1 cellular context compared by ENCODE assay signal in the genomic region with DNA sequence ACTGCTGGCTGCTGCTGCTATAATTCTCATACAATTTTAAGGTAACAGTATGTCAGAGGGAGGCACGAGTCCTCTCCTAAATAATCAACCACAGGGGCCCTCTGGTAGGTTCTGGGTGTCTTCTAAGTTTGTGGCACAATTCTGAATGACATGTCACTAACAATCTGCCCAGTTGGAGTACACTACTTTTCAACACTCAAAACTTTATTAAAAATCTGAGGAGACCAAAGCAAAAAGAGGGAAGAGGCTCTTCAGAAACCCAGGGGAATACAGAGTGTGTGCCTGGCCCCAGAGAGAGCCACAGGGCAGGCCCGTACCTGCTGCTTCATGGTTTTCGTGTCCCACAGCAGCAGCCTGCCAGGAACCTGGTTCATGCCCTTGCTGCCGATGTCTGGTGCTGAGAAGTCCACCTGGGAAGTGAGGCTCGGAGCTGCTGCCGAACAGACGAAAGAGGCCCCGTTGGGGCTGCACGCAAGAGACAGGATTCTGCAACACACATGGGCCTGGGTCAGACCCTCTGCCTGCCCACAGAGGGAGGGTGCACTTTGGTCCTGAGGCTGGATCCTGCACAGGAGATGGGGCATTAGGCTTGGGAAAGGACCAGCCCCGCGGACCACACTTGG.
TF ChIP-seq lines count a peak whose summit lies in the region.

No MANE protein-coding gene starts in this region.

TF ChIP-seq in SK-N-SH, 30 proteins besides CTCF, POLR2A, EP300 and RAD21:
- TF ChIP-seq USF2 (IDR thresholded peaks at IDR 0.05; ENCODE audit: borderline replicate concordance, low read depth, low read length) (no peak), MAX (IDR thresholded peaks at IDR 0.05; ENCODE audit: low read depth) (no peak), RCOR1 (IDR thresholded peaks at IDR 0.05; ENCODE audit: low read length) (no peak), POLR2AphosphoS5 (IDR thresholded peaks at IDR 0.05; ENCODE audit: low read depth, low read length) (no peak), TAF1 (IDR thresholded peaks at IDR 0.05; ENCODE audit: borderline replicate concordance, low read depth, low read length) (no peak), ZBTB33 (IDR thresholded peaks at IDR 0.05; ENCODE audit: borderline replicate concordance, low read depth) (no peak), TCF12 (IDR thresholded peaks at IDR 0.05) (no peak), FOSL2 (IDR thresholded peaks at IDR 0.05; ENCODE audit: borderline replicate concordance, low read depth) (no peak), RXRA (IDR thresholded peaks at IDR 0.05; ENCODE audit: borderline replicate concordance, low read depth) (no peak)
- TF ChIP-seq, protein P1, sequence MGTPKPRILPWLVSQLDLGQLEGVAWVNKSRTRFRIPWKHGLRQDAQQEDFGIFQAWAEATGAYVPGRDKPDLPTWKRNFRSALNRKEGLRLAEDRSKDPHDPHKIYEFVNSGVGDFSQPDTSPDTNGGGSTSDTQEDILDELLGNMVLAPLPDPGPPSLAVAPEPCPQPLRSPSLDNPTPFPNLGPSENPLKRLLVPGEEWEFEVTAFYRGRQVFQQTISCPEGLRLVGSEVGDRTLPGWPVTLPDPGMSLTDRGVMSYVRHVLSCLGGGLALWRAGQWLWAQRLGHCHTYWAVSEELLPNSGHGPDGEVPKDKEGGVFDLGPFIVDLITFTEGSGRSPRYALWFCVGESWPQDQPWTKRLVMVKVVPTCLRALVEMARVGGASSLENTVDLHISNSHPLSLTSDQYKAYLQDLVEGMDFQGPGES (IDR thresholded peaks at IDR 0.05; ENCODE audit: low read depth, low read length), result no peak
- TF ChIP-seq, protein P2, sequence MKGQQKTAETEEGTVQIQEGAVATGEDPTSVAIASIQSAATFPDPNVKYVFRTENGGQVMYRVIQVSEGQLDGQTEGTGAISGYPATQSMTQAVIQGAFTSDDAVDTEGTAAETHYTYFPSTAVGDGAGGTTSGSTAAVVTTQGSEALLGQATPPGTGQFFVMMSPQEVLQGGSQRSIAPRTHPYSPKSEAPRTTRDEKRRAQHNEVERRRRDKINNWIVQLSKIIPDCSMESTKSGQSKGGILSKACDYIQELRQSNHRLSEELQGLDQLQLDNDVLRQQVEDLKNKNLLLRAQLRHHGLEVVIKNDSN (IDR thresholded peaks at IDR 0.05; ENCODE audit: borderline replicate concordance, low read depth), result no peak
